ENCODE assay signal across 8 cellular contexts in the genomic region with DNA sequence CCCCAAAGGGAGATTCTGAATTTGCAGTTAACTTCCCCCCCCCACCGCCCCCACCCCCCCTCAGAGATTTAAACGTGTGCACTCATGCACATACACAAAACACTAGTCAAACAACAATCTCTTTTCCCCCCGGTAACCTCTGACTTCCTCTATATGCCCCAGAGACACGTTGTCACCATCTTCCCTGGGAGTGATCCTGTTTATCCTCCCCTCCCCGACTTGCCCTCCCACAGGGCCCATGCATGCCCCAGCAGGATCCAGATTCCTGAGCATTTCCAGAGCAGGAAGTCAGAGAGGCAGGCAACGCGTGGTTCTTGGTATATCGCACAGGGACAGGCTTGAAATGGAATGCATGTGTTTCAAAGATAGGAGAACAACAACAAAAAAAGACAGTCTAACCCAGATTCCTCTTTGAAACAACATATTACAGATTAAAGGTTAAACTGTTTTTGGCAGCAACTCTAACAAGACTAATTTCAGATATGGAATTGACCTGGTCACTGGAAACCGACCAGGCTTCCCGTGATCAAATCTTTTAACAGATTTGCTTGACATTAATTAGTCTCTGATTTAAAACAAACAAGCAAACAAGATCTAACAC. TPM values are rescaled to one million over a fixed set of nuclear protein-coding genes. Genes with fewer than 3 reads are reported as not detected.
DNase-seq lines count a peak whose midpoint lies in the region; ATAC-seq and TF ChIP-seq lines count a peak whose summit lies in the region.

No MANE protein-coding gene starts in this region.

- peaks cover 3% of the 10 kb centered on the region for H3K36me3 Mint-ChIP-seq in activated naive CD4-positive, alpha-beta T cell treated with anti-CD3 and anti-CD28 coated beads, Interleukin-2, amount 50 U/mL, for 24 hours

- no peaks in the 10 kb centered on the region for H3K27me3 Mint-ChIP-seq in activated naive CD4-positive, alpha-beta T cell treated with anti-CD3 and anti-CD28 coated beads, Interleukin-2, amount 50 U/mL, for 24 hours

- H3K4me3 Mint-ChIP-seq in activated naive CD4-positive, alpha-beta T cell treated with anti-CD3 and anti-CD28 coated beads, Interleukin-2, amount 50 U/mL, for 24 hours: peak overlapping the region; percentile 90

- H3K27me3 ChIP-seq in upper lobe of left lung: no peaks in the 10 kb centered on the region

- no peaks in the 10 kb centered on the region for H3K9me3 Mint-ChIP-seq in activated naive CD4-positive, alpha-beta T cell treated with anti-CD3 and anti-CD28 coated beads, Interleukin-2, amount 50 U/mL, for 24 hours

- no peaks in the 10 kb centered on the region for H3K9me3 ChIP-seq in upper lobe of left lung

- peaks cover 33 to 62% (median 42%) of the 10 kb centered on the region in 4 donors for H3K4me1 ChIP-seq in upper lobe of left lung

- ATAC-seq in upper lobe of left lung (ENCODE audit: low FRiP score in 2 of 2) (no peak), HG03175 (IDR thresholded peaks at IDR 0.05; ENCODE audit: unreplicated experiment) (no peak)

- no peak for TF ChIP-seq EP300 in upper lobe of left lung (IDR thresholded peaks at IDR 0.05)

- no peak for TF ChIP-seq POLR2A in upper lobe of left lung (IDR thresholded peaks at IDR 0.05)

- no peak for TF ChIP-seq CTCF in upper lobe of left lung (IDR thresholded peaks at IDR 0.05)

- no peaks in the 10 kb centered on the region for H3K36me3 ChIP-seq in upper lobe of left lung

- peaks cover 53% of the 10 kb centered on the region for H3K4me1 Mint-ChIP-seq in activated naive CD4-positive, alpha-beta T cell treated with anti-CD3 and anti-CD28 coated beads, Interleukin-2, amount 50 U/mL, for 24 hours

- no peak for DNase-seq in activated naive CD4-positive, alpha-beta T cell (lab: John Stamatoyannopoulos, UW)
- DNase-seq in dermis microvascular lymphatic vessel endothelial cell (ENCODE audit: low read depth in 2 of 2) (peak; percentile 95 to 96), lung microvascular endothelial cell (ENCODE audit: low read depth in 2 of 2) (peak; percentile 78 to 96), upper lobe of left lung (peak in 1 of 2 donors; percentile 42), SK-N-DZ (ENCODE audit: low spot score) (no peak)

- 2 to 3% methylated on average over 9 to 10 of the region's 10 CpGs for WGBS in upper lobe of left lung, 2 donors

- peak overlapping the region; percentile 84 for H3K27ac Mint-ChIP-seq in activated naive CD4-positive, alpha-beta T cell treated with anti-CD3 and anti-CD28 coated beads, Interleukin-2, amount 50 U/mL, for 24 hours

- peak overlapping the region; percentile 91 to 99 (median 97) for H3K27ac ChIP-seq in upper lobe of left lung

- peak overlapping the region; percentile 50 to 100 (median 98) for H3K4me3 ChIP-seq in upper lobe of left lung

TF ChIP-seq in PFSK-1, 5 proteins besides CTCF, POLR2A, EP300 and RAD21:
- TF ChIP-seq FOXP2 (optimal IDR thresholded peaks at IDR 0.05; ENCODE audit: borderline replicate concordance, extremely low read depth, extremely low read length, insufficient read depth): peak; percentile 58
- peak; percentile 47; the same call in 1 of the 2 replicates for TF ChIP-seq SIN3A (IDR thresholded peaks at IDR 0.05; ENCODE audit: borderline replicate concordance, insufficient read depth, low read length)
- no peak for TF ChIP-seq REST (IDR thresholded peaks at IDR 0.05; ENCODE audit: insufficient read depth in 1 of 2, low read depth in 2 of 2, low read length in 2 of 2)
- TF ChIP-seq TAF1 (IDR thresholded peaks at IDR 0.05; ENCODE audit: borderline replicate concordance, insufficient read depth, low read length): no peak
- no peak for TF ChIP-seq POLR2AphosphoS5 (IDR thresholded peaks at IDR 0.05; ENCODE audit: low read depth, low read length)

RNA-seq across cellular contexts. Expression of gene BLCAP, which starts 1.3 kb away (rescaled TPM):
- 23.8 TPM for polyA plus RNA-seq in PFSK-1 (2012; ENCODE audit: insufficient read length, low read depth)
- total RNA-seq in dermis microvascular lymphatic vessel endothelial cell (33.5 and 65.0 TPM in 2 replicates), lung microvascular endothelial cell (42.9 and 83.3 TPM in 2 replicates), upper lobe of left lung (10 to 100 TPM; 53.4 to 79.6 (median 66.6) TPM)
- polyA plus RNA-seq in SK-N-DZ (2014; cell fraction: cytosol; rRNA removed): 48.9 and 49.5 TPM in 2 replicates
- polyA plus RNA-seq in SK-N-DZ (2014; cell fraction: nucleus; rRNA removed): 42.7 and 45.9 TPM in 2 replicates

RNA-seq across cellular contexts. Expression of gene NNAT, which starts 5.3 kb away (rescaled TPM):
- 0.39 TPM for polyA plus RNA-seq in PFSK-1 (2012; ENCODE audit: insufficient read length, low read depth)
- total RNA-seq in dermis microvascular lymphatic vessel endothelial cell: 0.13 and 0.26 TPM in 2 replicates
- 0.22 TPM in 1 of 2 replicates, not detected in the other for total RNA-seq in lung microvascular endothelial cell
- 1 to 10 TPM in 2 of 6 donors, under 1 TPM in 2, not detected in 2; 0.66 to 1.2 (median 0.95) TPM for total RNA-seq in upper lobe of left lung
- polyA plus RNA-seq in SK-N-DZ (2014; cell fraction: cytosol; rRNA removed): 28.3 and 39.0 TPM in 2 replicates
- polyA plus RNA-seq in SK-N-DZ (2014; cell fraction: nucleus; rRNA removed): 13.3 and 16.0 TPM in 2 replicates

Comparison
In these comparisons a context has a peak if more than half of its experiments do, and no peak if none do; other contexts are left out.
1. DNase-seq: peak in dermis microvascular lymphatic vessel endothelial cell (2 of 2) and lung microvascular endothelial cell (2 of 2); none in activated naive CD4-positive, alpha-beta T cell (0 of 4) and SK-N-DZ (single experiment).